ENCODE assay signal across 12 cellular contexts in the genomic region with DNA sequence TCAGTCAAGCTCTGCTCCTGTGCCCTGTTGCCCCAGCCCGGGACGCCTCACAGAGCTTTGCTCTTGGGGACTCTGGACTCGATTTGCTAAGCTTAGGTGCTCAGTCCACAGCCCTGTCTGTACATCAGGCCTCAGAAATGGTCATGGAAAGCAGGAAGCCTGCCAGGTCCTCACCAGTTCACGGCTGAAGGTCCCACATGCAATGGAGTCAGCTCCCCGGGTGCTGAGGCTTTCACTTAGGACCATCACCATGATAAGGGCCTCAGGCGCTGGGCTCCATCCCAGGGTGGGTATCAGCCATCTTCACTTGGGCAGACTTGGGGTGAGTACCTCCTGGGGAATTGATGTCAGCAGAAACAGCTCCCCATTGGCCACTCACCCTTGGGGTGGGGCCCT. TPM values are rescaled to one million over a fixed set of nuclear protein-coding genes. Genes with fewer than 3 reads are reported as not detected.
A peak's percentile ranks its signal among the peaks of the same experiment; 100 is the strongest.
DNase-seq lines count a peak whose midpoint lies in the region; ATAC-seq and TF ChIP-seq lines count a peak whose summit lies in the region.
"Had no signal": no experiment of that assay in that cellular context is flagged by ENCODE, and none has a peak within 500 bp of the region (broad histone marks: within the 10 kb centered on the region; RNA-seq: fewer than 3 reads in every experiment).

No MANE protein-coding gene starts in this region.

- CTCF ChIA-PET in CD8-positive, alpha-beta T cell (lab: Charles Lee), result interaction anchor here (0.9 to 8.3 kb wide), 10 partner anchors 11 to 52 kb away, joined by 3 to 115 read pairs (median 4); no protein-coding TSS in a partner anchor
- CTCF ChIA-PET in activated B cell treated with CpG ODN at 0.5 μM for 24 hours (lab: Charles Lee), result interaction anchor here (1.4 to 3.2 kb wide), 3 partner anchors 12 to 35 kb away, joined by 3 to 19 read pairs (median 15); no protein-coding TSS in a partner anchor

- H3K36me3 ChIP-seq in CD8-positive, alpha-beta T cell (ENCODE audit: insufficient read depth, low read length), result peaks cover 8% of the 10 kb centered on the region

- no peaks in the 10 kb centered on the region for H3K9me3 Mint-ChIP-seq in CD8-positive, alpha-beta T cell
- no peaks in the 10 kb centered on the region for H3K9me3 Mint-ChIP-seq in activated B cell treated with CpG ODN at 0.5 μM for 24 hours
- H3K9me3 Mint-ChIP-seq in stimulated activated effector memory CD8-positive, alpha-beta T cell treated with anti-CD3 and anti-CD28 coated beads, Interleukin-12 subunit alpha, Interleukin-12 subunit beta, amount 100 ng/mL, for 72 hours, result no peaks in the 10 kb centered on the region

- no peak overlapping the region for H3K4me3 ChIP-seq in CD8-positive, alpha-beta T cell (ENCODE audit: low read depth, low read length)
- H3K4me3 ChIP-seq: GM23248 had no signal

- no peak for ATAC-seq in CD8-positive, alpha-beta T cell
- no peak for ATAC-seq in activated B cell treated with CpG ODN at 0.5 μM for 24 hours (ENCODE audit: low read depth)
- ATAC-seq in stimulated activated effector memory CD8-positive, alpha-beta T cell treated with anti-CD3 and anti-CD28 coated beads, Interleukin-12 subunit alpha, Interleukin-12 subunit beta, amount 100 ng/mL, for 72 hours, result no peak

- POLR2A ChIA-PET in CD8-positive, alpha-beta T cell (lab: Charles Lee), result interaction anchor here (0.9 to 7.2 kb wide), 3 partner anchors 9 to 12 kb away, joined by 3 to 43 read pairs (median 5); no protein-coding TSS in a partner anchor
- POLR2A ChIA-PET in activated B cell treated with CpG ODN at 0.5 μM for 24 hours (lab: Charles Lee), result interaction anchor here (1.1 to 7.8 kb wide), 5 partner anchors 10 to 34 kb away, joined by 3 to 78 read pairs (median 3); no protein-coding TSS in a partner anchor

- in situ Hi-C loops in GM13977 (cut with MboI; ENCODE audit: low pct_unique_long_range_greater_than_20kb, low sequenced_read_pairs, unreplicated experiment), result no loop called here

- intact Hi-C loops in CD8-positive, alpha-beta T cell (cut with DNase I, micrococcal nuclease), result loop anchor here (1.0 to 5.0 kb wide), 2 partner anchors 35 to 36 kb away; a partner anchor contains a TSS
- intact Hi-C loops in activated B cell treated with CpG ODN at 0.5 μM for 24 hours (cut with micrococcal nuclease), result no loop called here

- no peaks in the 10 kb centered on the region for H3K27me3 Mint-ChIP-seq in CD8-positive, alpha-beta T cell (ENCODE audit: low read depth)
- H3K27me3 Mint-ChIP-seq in activated B cell treated with CpG ODN at 0.5 μM for 24 hours, result no peaks in the 10 kb centered on the region

- no peaks in the 10 kb centered on the region for H3K27me3 ChIP-seq in CD8-positive, alpha-beta T cell (ENCODE audit: insufficient read depth, low read length)
- H3K27me3 ChIP-seq in layer of hippocampus (ENCODE audit: control insufficient read depth, insufficient read depth, low read length), result no peaks in the 10 kb centered on the region

- peaks cover 61% of the 10 kb centered on the region for H3K4me1 ChIP-seq in CD8-positive, alpha-beta T cell (ENCODE audit: insufficient read depth, low read length)

- H3K36me3 Mint-ChIP-seq in CD8-positive, alpha-beta T cell, result peaks cover 39% of the 10 kb centered on the region
- H3K36me3 Mint-ChIP-seq in activated B cell treated with CpG ODN at 0.5 μM for 24 hours (ENCODE audit: low read depth), result peaks cover 58% of the 10 kb centered on the region
- peaks cover 69% of the 10 kb centered on the region for H3K36me3 Mint-ChIP-seq in stimulated activated effector memory CD8-positive, alpha-beta T cell treated with anti-CD3 and anti-CD28 coated beads, Interleukin-12 subunit alpha, Interleukin-12 subunit beta, amount 100 ng/mL, for 72 hours

- no peaks in the 10 kb centered on the region for H3K9me3 ChIP-seq in CD8-positive, alpha-beta T cell (ENCODE audit: low read length)

- no peak for DNase-seq in CD8-positive, alpha-beta T cell
- no peak for DNase-seq in activated B cell treated with CpG ODN at 0.5 μM for 24 hours
- DNase-seq in stimulated activated effector memory CD8-positive, alpha-beta T cell treated with anti-CD3 and anti-CD28 coated beads, Interleukin-12 subunit alpha, Interleukin-12 subunit beta, amount 100 ng/mL, for 72 hours (ENCODE audit: low spot score in 2 of 2), result no peak
- no peak for DNase-seq in activated naive CD4-positive, alpha-beta T cell treated with anti-CD3 and anti-CD28 coated beads, Interleukin-2, amount 50 U/mL, for 16 hours
- DNase-seq in A172 (ENCODE audit: low spot score), result no peak
- DNase-seq in amniotic stem cell (lab: John Stamatoyannopoulos, UW), result no peak
- DNase-seq in GM13977 (ENCODE audit: low spot score), result no peak
- DNase-seq: activated T-cell treated with anti-CD3 and anti-CD28 coated beads, Interleukin-2, amount 50 U/mL, for 1 hour; COR-L47; GM23248; NCI-H2227 treated with DMSO at 0.1 percent for 48 hours had no signal

- no peak overlapping the region for H3K4me3 Mint-ChIP-seq in CD8-positive, alpha-beta T cell
- no peak overlapping the region for H3K4me3 Mint-ChIP-seq in activated B cell treated with CpG ODN at 0.5 μM for 24 hours
- H3K4me3 Mint-ChIP-seq in stimulated activated effector memory CD8-positive, alpha-beta T cell treated with anti-CD3 and anti-CD28 coated beads, Interleukin-12 subunit alpha, Interleukin-12 subunit beta, amount 100 ng/mL, for 72 hours, result peak overlapping the region; percentile 21

- no peak for TF ChIP-seq CTCF in CD8-positive, alpha-beta T cell (IDR thresholded peaks at IDR 0.05)
- TF ChIP-seq CTCF in activated B cell treated with CpG ODN at 0.5 μM for 24 hours (IDR thresholded peaks at IDR 0.05), result no peak
- TF ChIP-seq CTCF in GM13977 (IDR thresholded peaks at IDR 0.05; ENCODE audit: extremely low read depth, insufficient read depth, missing control alignments), result no peak

- peaks cover 93% of the 10 kb centered on the region for H3K4me1 Mint-ChIP-seq in CD8-positive, alpha-beta T cell (ENCODE audit: low read depth)
- H3K4me1 Mint-ChIP-seq in activated B cell treated with CpG ODN at 0.5 μM for 24 hours, result peaks cover 99% of the 10 kb centered on the region
- H3K4me1 Mint-ChIP-seq in stimulated activated effector memory CD8-positive, alpha-beta T cell treated with anti-CD3 and anti-CD28 coated beads, Interleukin-12 subunit alpha, Interleukin-12 subunit beta, amount 100 ng/mL, for 72 hours, result peaks cover 96% of the 10 kb centered on the region

- peak overlapping the region; percentile 97 for H3K27ac Mint-ChIP-seq in CD8-positive, alpha-beta T cell
- H3K27ac Mint-ChIP-seq in activated B cell treated with CpG ODN at 0.5 μM for 24 hours, result peak overlapping the region; percentile 96
- peak overlapping the region; percentile 99 for H3K27ac Mint-ChIP-seq in stimulated activated effector memory CD8-positive, alpha-beta T cell treated with anti-CD3 and anti-CD28 coated beads, Interleukin-12 subunit alpha, Interleukin-12 subunit beta, amount 100 ng/mL, for 72 hours

- no peak overlapping the region for H3K27ac ChIP-seq in CD8-positive, alpha-beta T cell (ENCODE audit: low read depth, low read length)
- H3K27ac ChIP-seq in layer of hippocampus (ENCODE audit: low read depth, low read length), result peak overlapping the region; percentile 95
- H3K27ac ChIP-seq: GM23248 had no signal

RNA-seq across cellular contexts. Expression of a gene that starts 37.7 kb away (rescaled TPM):
- 10 to 100 TPM; 51.9 to 57.1 TPM for total RNA-seq in CD8-positive, alpha-beta T cell
- total RNA-seq in activated B cell treated with CpG ODN at 0.5 μM for 24 hours, result 70.9 and 73.9 TPM in 2 replicates
- total RNA-seq in A172 (2014; rRNA removed; shearing (Covaris generic)), result 8.5 and 8.7 TPM in 2 replicates
